In the genomic region with DNA sequence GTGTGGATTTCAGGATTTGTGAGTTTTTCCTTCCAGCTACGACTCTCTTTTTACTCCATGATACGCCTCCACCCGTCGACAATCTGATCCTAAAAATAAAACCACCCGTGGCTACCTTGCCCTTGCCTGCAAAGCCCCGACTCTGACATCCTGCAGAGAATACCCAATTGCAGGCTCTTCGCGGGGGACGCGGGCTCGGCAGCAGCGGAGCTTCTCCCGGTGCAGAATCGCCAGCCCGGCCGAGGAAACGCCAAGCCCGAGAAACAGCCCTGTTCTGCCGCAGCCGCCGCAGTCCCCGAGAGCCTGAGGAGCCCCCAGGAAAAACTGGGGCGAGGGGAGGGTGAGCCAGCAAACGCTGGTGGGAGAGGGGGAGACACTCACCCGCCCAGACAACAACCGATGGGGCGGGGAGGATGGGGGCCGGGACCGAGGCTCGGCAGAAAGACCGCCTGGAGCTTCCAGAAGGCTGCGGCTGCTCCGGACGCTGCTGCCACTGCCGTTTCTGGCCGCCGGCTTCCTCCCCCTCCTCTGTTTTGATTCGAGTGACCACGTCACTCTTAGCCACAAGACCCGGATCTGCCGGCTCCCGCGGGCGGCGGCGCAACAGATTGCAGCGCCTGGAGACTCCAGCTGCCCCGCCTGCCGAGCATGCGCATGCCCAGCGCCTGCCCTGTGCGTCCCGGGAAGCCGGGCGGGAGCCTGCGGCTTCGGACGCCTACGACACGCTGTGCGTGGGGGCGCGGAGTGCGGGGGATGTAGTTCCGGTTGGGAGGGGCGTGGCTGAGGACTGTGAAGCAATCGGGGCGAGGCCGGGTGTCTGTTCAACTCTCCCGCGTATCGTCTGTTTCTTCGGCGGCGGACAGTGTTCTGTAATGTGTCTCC, we compare ENCODE assay signal across 8 cellular contexts. TPM values are rescaled to one million over a fixed set of nuclear protein-coding genes. Genes with fewer than 3 reads are reported as not detected.
DNase-seq lines count a peak whose midpoint lies in the region; ATAC-seq and TF ChIP-seq lines count a peak whose summit lies in the region.

SMIM14 (minus strand) TSS at position 508 of the 882 bp plus-strand sequence. CDS start 33,720 bp downstream, outside the sequence.

- peak within 1 kb of the TSS; percentile 95 for H3K27ac ChIP-seq in temporal lobe (ENCODE audit: low read depth, low read length)

- no peaks in the 10 kb centered on the region for H3K27me3 ChIP-seq in GM06990 (replicated peaks; ENCODE audit: control insufficient read depth, insufficient read depth, low read length)

- DNase-seq in GM06990 (ENCODE audit: extremely low read depth, insufficient read length) (peak; percentile 94), HFFc6 (peak; percentile 98), NCI-H1048 (lab: John Stamatoyannopoulos, UW) (peak; percentile 97), glomerular endothelial cell (ENCODE audit: extremely low read depth, low read depth, low spot score) (no peak), omental fat pad (ENCODE audit: low spot score) (peak; percentile 84)

- H3K9me3 Mint-ChIP-seq in HFFc6: no peaks in the 10 kb centered on the region
- H3K9me3 Mint-ChIP-seq in activated naive CD8-positive, alpha-beta T cell (ENCODE audit: low read depth): no peaks in the 10 kb centered on the region

- TF ChIP-seq CTCF in GM06990 (IDR thresholded peaks at IDR 0.05; ENCODE audit: insufficient read depth, low read length, poor library complexity, severe bottlenecking): peak; percentile 2
- TF ChIP-seq CTCF in HFFc6 (IDR thresholded peaks at IDR 0.05): no peak; the same call in 1 of the 2 replicates
- no peak for TF ChIP-seq CTCF in omental fat pad (IDR thresholded peaks at IDR 0.05)

- H3K36me3 Mint-ChIP-seq in HFFc6 (ENCODE audit: low read depth): no peaks in the 10 kb centered on the region
- no peaks in the 10 kb centered on the region for H3K36me3 Mint-ChIP-seq in activated naive CD8-positive, alpha-beta T cell

- ATAC-seq in SK-N-SH treated with all-trans-retinoic acid at 6 μM for 48 hours: peak; percentile 91
- peak; percentile 96 for ATAC-seq in omental fat pad (ENCODE audit: low FRiP score)

- peaks cover 5% of the 10 kb centered on the region; the same call in 1 of the 2 replicates for H3K27me3 Mint-ChIP-seq in HFFc6 (ENCODE audit: insufficient read depth)
- no peaks in the 10 kb centered on the region for H3K27me3 Mint-ChIP-seq in activated naive CD8-positive, alpha-beta T cell

- H3K4me3 ChIP-seq in GM06990 (replicated peaks; ENCODE audit: low read depth, low read length): peak within 1 kb of the TSS; percentile 85

- H3K4me1 Mint-ChIP-seq in HFFc6 (ENCODE audit: low read depth): peaks cover 45% of the 10 kb centered on the region
- H3K4me1 Mint-ChIP-seq in activated naive CD8-positive, alpha-beta T cell (ENCODE audit: low read depth): peaks cover 43% of the 10 kb centered on the region

- H3K27ac Mint-ChIP-seq in HFFc6: peak within 1 kb of the TSS; percentile 98
- H3K27ac Mint-ChIP-seq in activated naive CD8-positive, alpha-beta T cell: peak within 1 kb of the TSS; percentile 80

- peak within 1 kb of the TSS; percentile 96 for H3K4me3 Mint-ChIP-seq in HFFc6
- peak within 1 kb of the TSS; percentile 94 for H3K4me3 Mint-ChIP-seq in activated naive CD8-positive, alpha-beta T cell

- H3K36me3 ChIP-seq in GM06990 (ENCODE audit: control insufficient read depth, insufficient read depth, low read length): no peaks in the 10 kb centered on the region

TF ChIP-seq in SK-N-SH treated with all-trans-retinoic acid at 6 μM for 48 hours, 23 proteins besides CTCF, POLR2A, EP300 and RAD21:
- no peak; the same call in 1 of the 2 replicates for TF ChIP-seq PATZ1 (CRISPR knock-in tag; IDR thresholded peaks at IDR 0.05; ENCODE audit: borderline replicate concordance)
- no peak; the same call in 1 of the 2 replicates for TF ChIP-seq TSHZ2 (CRISPR knock-in tag; IDR thresholded peaks at IDR 0.05)

RNA-seq across cellular contexts. Expression of gene SMIM14, which starts in this region (rescaled TPM):
- total RNA-seq in HFFc6 (2021; fragmentation: NEBNext Ultra II Directional; extraction: Animal tissue kit (Norgen Biotek cat#: 25700)): 10 to 100 TPM; 26.6 to 35.0 (median 29.2) TPM
- total RNA-seq in glomerular endothelial cell (19.4 and 24.0 TPM in 2 replicates), omental fat pad (10 to 100 TPM; 24.6 to 69.4 (median 35.2) TPM), temporal lobe (40.3 TPM)
